8 cellular contexts compared by ENCODE assay signal in genomic region chr1:6614019-6614952, GRCh38. TPM values are rescaled to one million over a fixed set of nuclear protein-coding genes. Genes with fewer than 3 reads are reported as not detected.
A peak's percentile ranks its signal among the peaks of the same experiment; 100 is the strongest.
DNase-seq lines count a peak whose midpoint lies in the region; ATAC-seq and TF ChIP-seq lines count a peak whose summit lies in the region.

No MANE protein-coding gene starts in this region.

- no peak for TF ChIP-seq POLR2A in breast epithelium (IDR thresholded peaks at IDR 0.05)

- no peaks in the 10 kb centered on the region for H3K9me3 ChIP-seq in T-helper 17 cell (ENCODE audit: control insufficient read depth, low read length, poor library complexity, severe bottlenecking)
- H3K9me3 ChIP-seq in breast epithelium, result no peaks in the 10 kb centered on the region

- no peaks in the 10 kb centered on the region for H3K36me3 Mint-ChIP-seq in T-helper 17 cell (ENCODE audit: low read depth)

- peaks cover 0 to 7% of the 10 kb centered on the region in 2 donors for H3K4me1 ChIP-seq in breast epithelium

- peak overlapping the region; percentile 92 for H3K4me3 Mint-ChIP-seq in T-helper 17 cell

- no peak overlapping the region for H3K27ac Mint-ChIP-seq in T-helper 17 cell

- ATAC-seq in T-helper 17 cell (no peak), GM19397 (IDR thresholded peaks at IDR 0.05; ENCODE audit: unreplicated experiment) (no peak), HG02798 (IDR thresholded peaks at IDR 0.05; ENCODE audit: poor library complexity, unreplicated experiment) (no peak)

- no peak for TF ChIP-seq CTCF in breast epithelium (IDR thresholded peaks at IDR 0.05)

- peaks cover 21% of the 10 kb centered on the region for H3K4me1 Mint-ChIP-seq in T-helper 17 cell

- intact Hi-C loops in breast epithelium (cut with DNase I; ENCODE audit: low total_unique reads), result no loop called here

- peak overlapping the region; percentile 98 to 99 for H3K27ac ChIP-seq in breast epithelium

- no peaks in the 10 kb centered on the region for H3K27me3 ChIP-seq in breast epithelium

- no peaks in the 10 kb centered on the region for H3K27me3 Mint-ChIP-seq in T-helper 17 cell

- peak overlapping the region; percentile 96 to 100 (median 99) for H3K4me3 ChIP-seq in breast epithelium

- DNase-seq in NCI-H345 (lab: John Stamatoyannopoulos, UW), result peak; percentile 44
- no peak for DNase-seq in NCI-H345 treated with DMSO at 0.1 percent for 48 hours (lab: John Stamatoyannopoulos, UW; ENCODE audit: unreplicated experiment)
- peak in 2 of 3 donors; percentile 61 to 62 for DNase-seq in T-helper 17 cell
- DNase-seq in breast epithelium (ENCODE audit: low spot score in 2 of 2), result peak in 1 of 2 donors; percentile 63
- DNase-seq in iPS-NIHi7 (ENCODE audit: extremely low spot score), result peak; percentile 76
- DNase-seq in stimulated activated CD4-positive, alpha-beta T cell treated with anti-CD3 and anti-CD28 coated beads, Interleukin-15, amount 100 ng/mL, for 48 hours (ENCODE audit: low read depth in 2 of 2), result peak; percentile 25 to 44

- no peaks in the 10 kb centered on the region for H3K36me3 ChIP-seq in breast epithelium

RNA-seq across cellular contexts. Expression of gene PHF13, which starts 0.8 kb away (rescaled TPM):
- total RNA-seq in T-helper 17 cell (1 to 10 TPM; 5.9 to 8.0 TPM), breast epithelium (10 to 100 TPM; 10.9 to 18.3 (median 14.4) TPM)

RNA-seq across cellular contexts. Expression of gene THAP3, which starts 10.4 kb away (rescaled TPM):
- total RNA-seq in T-helper 17 cell (10 to 100 TPM; 13.3 to 14.0 TPM), breast epithelium (10 to 100 TPM; 20.3 to 28.2 (median 28.1) TPM)

RNA-seq across cellular contexts. Expression of gene KLHL21, which starts 11.6 kb away (rescaled TPM):
- total RNA-seq in T-helper 17 cell, result 10 to 100 TPM; 26.1 to 33.8 TPM
- total RNA-seq in breast epithelium, result 10 to 100 TPM; 45.2 to 61.3 (median 58.1) TPM

RNA-seq across cellular contexts. Expression of gene ZBTB48, which starts 34.5 kb away (rescaled TPM):
- total RNA-seq in T-helper 17 cell (10 to 100 TPM; 34.0 to 34.2 TPM), breast epithelium (10 to 100 TPM; 19.3 to 19.6 (median 19.4) TPM)

RNA-seq across cellular contexts. Expression of gene TAS1R1, which starts 59.2 kb away (rescaled TPM):
- total RNA-seq in T-helper 17 cell (not detected), breast epithelium (under 1 TPM in 1 of 3 donors, not detected in 2; 0.16 TPM)
